8 cellular contexts compared by ENCODE assay signal in genomic region chr14:21269252-21270046, GRCh38. TPM values are rescaled to one million over a fixed set of nuclear protein-coding genes. Genes with fewer than 3 reads are reported as not detected.
DNase-seq lines count a peak whose midpoint lies in the region; ATAC-seq and TF ChIP-seq lines count a peak whose summit lies in the region.

HNRNPC (minus strand) TSS chr14:21269442; CDS start chr14:21234193, 35,249 bp downstream.

- peaks cover 28% of the 10 kb centered on the region for H3K36me3 ChIP-seq in Panc1 (ENCODE audit: control insufficient read depth, insufficient read depth, low read length)
- H3K36me3 ChIP-seq in mucosa of rectum (ENCODE audit: control insufficient read depth in 2 of 2, insufficient read depth in 2 of 2, low read length in 2 of 2), result peaks cover 3 to 8% of the 10 kb centered on the region in 2 donors

- in situ Hi-C loops in Panc1 (cut with HindIII; ENCODE audit: low pct_unique_long_range_greater_than_20kb, low sequenced_read_pairs), result no loop called here

- H3K4me1 Mint-ChIP-seq in activated T-cell treated with anti-CD3 and anti-CD28 coated beads, Interleukin-2, amount 50 U/mL, for 4 hours (ENCODE audit: low read depth), result peaks cover 21% of the 10 kb centered on the region

- DNase-seq in DMS53 (lab: John Stamatoyannopoulos, UW) (peak; percentile 95), KG1 (lab: John Stamatoyannopoulos, UW) (peak; percentile 100), Panc1 (ENCODE audit: low read depth, low spot score) (peak; percentile 99), erythroblast (lab: John Stamatoyannopoulos, UW) (peak; percentile 100)
- DNase-seq in activated T-cell treated with anti-CD3 and anti-CD28 coated beads, Interleukin-2, amount 50 U/mL, for 4 hours, result peak; percentile 100
- DNase-seq in stimulated activated CD8-positive, alpha-beta memory T cell treated with anti-CD3 and anti-CD28 coated beads, Interleukin-4, amount 100 ng/mL, for 48 hours, result peak; percentile 100

- H3K27me3 ChIP-seq in Panc1 (ENCODE audit: control insufficient read depth, insufficient read depth, low read length) (no peaks in the 10 kb centered on the region), mucosa of rectum (ENCODE audit: control insufficient read depth in 2 of 2, insufficient read depth in 2 of 2, low read length in 2 of 2) (no peaks in the 10 kb centered on the region)

- peak; percentile 99 for TF ChIP-seq POLR2A in erythroblast (IDR thresholded peaks at IDR 0.05; ENCODE audit: low read length)

- no peaks in the 10 kb centered on the region for H3K27me3 Mint-ChIP-seq in activated T-cell treated with anti-CD3 and anti-CD28 coated beads, Interleukin-2, amount 50 U/mL, for 4 hours (ENCODE audit: low read depth)

- peak within 1 kb of the TSS; percentile 100 for H3K4me3 Mint-ChIP-seq in activated T-cell treated with anti-CD3 and anti-CD28 coated beads, Interleukin-2, amount 50 U/mL, for 4 hours

- H3K4me1 ChIP-seq in Panc1 (ENCODE audit: control insufficient read depth, insufficient read depth, low read length) (peaks cover 15% of the 10 kb centered on the region), mucosa of rectum (ENCODE audit: control insufficient read depth in 2 of 2, insufficient read depth in 2 of 2, low read length in 2 of 2) (peaks cover 16 to 27% of the 10 kb centered on the region in 2 donors)

- no peaks in the 10 kb centered on the region for H3K9me3 Mint-ChIP-seq in activated T-cell treated with anti-CD3 and anti-CD28 coated beads, Interleukin-2, amount 50 U/mL, for 4 hours

- BruUV-seq in Panc1 (replicated peaks; lab: Mats Ljungman, UMichigan), result no TSS peak

- CTCF ChIA-PET in Panc1 (lab: Charles Lee), result no interaction called here

- H3K27ac ChIP-seq in Panc1 (ENCODE audit: low read length) (peak within 1 kb of the TSS; percentile 98), mucosa of rectum (ENCODE audit: low read depth in 2 of 2, low read length in 2 of 2) (peak within 1 kb of the TSS; percentile 89 to 91)

- intact Hi-C loops in Panc1 (cut with micrococcal nuclease; ENCODE audit: unreplicated experiment), result loop anchor here (1.0 kb wide), 1 partner anchor 74 kb away; no protein-coding TSS in a partner anchor

- no peak for TF ChIP-seq CTCF in Panc1 (IDR thresholded peaks at IDR 0.05)

- POLR2A ChIA-PET in Panc1 (lab: Charles Lee), result no interaction called here

- H3K4me3 ChIP-seq in Panc1 (ENCODE audit: low read depth in 2 of 2, low read length in 2 of 2) (peak within 1 kb of the TSS; percentile 70 to 86), mucosa of rectum (ENCODE audit: low read length in 2 of 2) (peak within 1 kb of the TSS; percentile 90 to 100)

- H3K9me3 ChIP-seq in Panc1 (ENCODE audit: control insufficient read depth, insufficient read depth, low read depth, low read length), result no peaks in the 10 kb centered on the region
- no peaks in the 10 kb centered on the region for H3K9me3 ChIP-seq in mucosa of rectum (ENCODE audit: control insufficient read depth in 2 of 2, low read length in 2 of 2)

- peaks cover 37% of the 10 kb centered on the region for H3K36me3 Mint-ChIP-seq in activated T-cell treated with anti-CD3 and anti-CD28 coated beads, Interleukin-2, amount 50 U/mL, for 4 hours (ENCODE audit: insufficient read depth)

- ATAC-seq in GM21723 (IDR thresholded peaks at IDR 0.05; ENCODE audit: unreplicated experiment), result peak; percentile 91
- peak; percentile 97 for ATAC-seq in Panc1
- ATAC-seq in activated T-cell treated with anti-CD3 and anti-CD28 coated beads, Interleukin-2, amount 50 U/mL, for 4 hours, result peak; percentile 90 to 92

- H3K9ac ChIP-seq in mucosa of rectum (ENCODE audit: low read depth in 1 of 2, low read length in 2 of 2), result peak within 1 kb of the TSS; percentile 99 to 100

RNA-seq across cellular contexts. Expression of gene HNRNPC, which starts in this region (rescaled TPM):
- total RNA-seq in Panc1 (2021; ENCODE audit: unreplicated experiment), result 537 TPM
- polyA plus RNA-seq in Panc1 (2012; ENCODE audit: insufficient read length), result 384 TPM
- total RNA-seq in activated T-cell treated with anti-CD3 and anti-CD28 coated beads, Interleukin-2, amount 50 U/mL, for 4 hours, result 1,000 to 10,000 TPM; 1,181 to 1,256 (median 1,185) TPM

Comparison
In these comparisons a context has a peak if more than half of its experiments do, and no peak if none do; other contexts are left out.
1. Peak in every context shown above with its lines: DNase-seq, ATAC-seq, H3K4me3 ChIP-seq and H3K27ac ChIP-seq.